Comparison of ENCODE assay signal across 1 cellular context in genomic region chr16:68310441-68311315, GRCh38.
A peak's percentile ranks its signal among the peaks of the same experiment; 100 is the strongest.
TF ChIP-seq lines count a peak whose summit lies in the region.

Gene PRMT7, plus strand, starts transcription at chr16:68311019. Its CDS starts 4,961 bp downstream, at chr16:68315980.
Gene SLC7A6OS, minus strand, starts transcription at chr16:68310946. Its CDS starts 20 bp downstream, at chr16:68310926.

TF ChIP-seq in HepG2, 621 proteins besides CTCF, POLR2A, EP300 and RAD21 (continued from another document):
- TF ChIP-seq DRAP1 (CRISPR knock-in tag; IDR thresholded peaks at IDR 0.05), result peak; percentile 100
- peak; percentile 99 for TF ChIP-seq ZNF83 (CRISPR knock-in tag; IDR thresholded peaks at IDR 0.05; ENCODE audit: borderline replicate concordance)
- TF ChIP-seq ZNF781 (CRISPR knock-in tag; IDR thresholded peaks at IDR 0.05; ENCODE audit: borderline replicate concordance, not compliant biosample characterization), result peak; percentile 100
- peak; percentile 97 for TF ChIP-seq PHF8 (CRISPR knock-in tag; IDR thresholded peaks at IDR 0.05)
- peak; percentile 99 for TF ChIP-seq NFKBIZ (CRISPR knock-in tag; IDR thresholded peaks at IDR 0.05)
- TF ChIP-seq TGIF2 (CRISPR knock-in tag; IDR thresholded peaks at IDR 0.05), result peak; percentile 99
- TF ChIP-seq ARID2 (CRISPR knock-in tag; IDR thresholded peaks at IDR 0.05; ENCODE audit: borderline replicate concordance), result peak; percentile 100
- TF ChIP-seq YY1 (IDR thresholded peaks at IDR 0.05; ENCODE audit: insufficient read depth, insufficient replicate concordance, low read depth, low read length), result peak; percentile 96
- no peak; the same call in 1 of the 2 replicates for TF ChIP-seq NR2F2 (IDR thresholded peaks at IDR 0.05; ENCODE audit: borderline replicate concordance, low read depth)
- peak; percentile 95 for TF ChIP-seq ATF6 (CRISPR knock-in tag; conservative IDR thresholded peaks at IDR 0.05)
- no peak for TF ChIP-seq CHD4 (IDR thresholded peaks at IDR 0.05; ENCODE audit: borderline replicate concordance, low read length)
- TF ChIP-seq ZNF501 (CRISPR knock-in tag; IDR thresholded peaks at IDR 0.05), result peak; percentile 98
- TF ChIP-seq FIP1L1 (IDR thresholded peaks at IDR 0.05; ENCODE audit: borderline replicate concordance, insufficient read depth, low read depth, low read length), result no peak
- no peak for TF ChIP-seq ZBTB1 (CRISPR knock-in tag; IDR thresholded peaks at IDR 0.05; ENCODE audit: borderline replicate concordance)
- TF ChIP-seq XBP1 (CRISPR knock-in tag; IDR thresholded peaks at IDR 0.05), result peak; percentile 93
- TF ChIP-seq RXRB (CRISPR knock-in tag; IDR thresholded peaks at IDR 0.05; ENCODE audit: borderline replicate concordance), result peak; percentile 89
- TF ChIP-seq STAT6 (CRISPR knock-in tag; IDR thresholded peaks at IDR 0.05; ENCODE audit: borderline replicate concordance), result peak; percentile 98
- peak; percentile 98 for TF ChIP-seq ZFP91 (CRISPR knock-in tag; IDR thresholded peaks at IDR 0.05; ENCODE audit: borderline replicate concordance)
- TF ChIP-seq CAMTA2 (CRISPR knock-in tag; IDR thresholded peaks at IDR 0.05; ENCODE audit: borderline replicate concordance), result 0 out of 2 replicates have a peak, but pooled peaks have one; percentile 76
- TF ChIP-seq RARG (CRISPR knock-in tag; IDR thresholded peaks at IDR 0.05; ENCODE audit: low read depth), result peak; percentile 75; the same call in 1 of the 2 replicates
- TF ChIP-seq DBP (CRISPR knock-in tag; IDR thresholded peaks at IDR 0.05; ENCODE audit: not compliant biosample characterization), result peak; percentile 99
- TF ChIP-seq ELF1 (CRISPR knock-in tag; IDR thresholded peaks at IDR 0.05), result peak; percentile 97
- TF ChIP-seq ZNF318 (CRISPR knock-in tag; IDR thresholded peaks at IDR 0.05), result peak; percentile 99
- peak; percentile 79 for TF ChIP-seq FOSL1 (CRISPR knock-in tag; IDR thresholded peaks at IDR 0.05; ENCODE audit: borderline replicate concordance)
- peak; percentile 99 for TF ChIP-seq ZNF564 (CRISPR knock-in tag; IDR thresholded peaks at IDR 0.05)
- peak; percentile 99 for TF ChIP-seq ZNF841 (CRISPR knock-in tag; IDR thresholded peaks at IDR 0.05; ENCODE audit: borderline replicate concordance)
- peak; percentile 99 for TF ChIP-seq DNMT3B (CRISPR knock-in tag; conservative IDR thresholded peaks at IDR 0.05)
- peak; percentile 95 for TF ChIP-seq GZF1 (CRISPR knock-in tag; IDR thresholded peaks at IDR 0.05)
- TF ChIP-seq KLF16 (CRISPR knock-in tag; IDR thresholded peaks at IDR 0.05), result peak; percentile 99 to 100
- TF ChIP-seq ZKSCAN8 (CRISPR knock-in tag; IDR thresholded peaks at IDR 0.05; ENCODE audit: borderline replicate concordance), result peak; percentile 97
- peak; percentile 99 for TF ChIP-seq ZNF407 (CRISPR knock-in tag; IDR thresholded peaks at IDR 0.05; ENCODE audit: not compliant biosample characterization)
